ENCODE assay signal across 19 cellular contexts in genomic region chr7:31763548-31763947, GRCh38.
DNase-seq lines count a peak whose midpoint lies in the region; ATAC-seq and TF ChIP-seq lines count a peak whose summit lies in the region.
"Had no signal": no experiment of that assay in that cellular context is flagged by ENCODE, and none has a peak within 500 bp of the region (broad histone marks: within the 10 kb centered on the region; RNA-seq: fewer than 3 reads in every experiment).

No MANE protein-coding gene starts in this region.

- H3K27me3 Mint-ChIP-seq in GM23338 (ENCODE audit: insufficient read depth, low read depth, poor library complexity): peaks cover 95% of the 10 kb centered on the region

- H3K4me3 Mint-ChIP-seq in GM23338: no peak overlapping the region
- H3K4me3 Mint-ChIP-seq: dendritic cell treated with granulocyte-macrophage colony-stimulating factor and Interleukin-4, amounts not matched to agents 40 ng/mL and 50 ng/mL, for 4 days; T-helper 2 cell treated with Interferon-gamma antibody and Interleukin-4, amounts not matched to agents 5 μg/mL and 100 μg/mL, for 36 hours had no signal

- ATAC-seq in GM23338 (no peak), upper lobe of left lung (ENCODE audit: low FRiP score in 2 of 2) (no peak), HG03521 (IDR thresholded peaks at IDR 0.05; ENCODE audit: unreplicated experiment) (no peak), GM19351 (IDR thresholded peaks at IDR 0.05; ENCODE audit: unreplicated experiment) (no peak), left lung (no peak)

- H3K9me3 Mint-ChIP-seq in GM23338: no peaks in the 10 kb centered on the region
- H3K9me3 Mint-ChIP-seq: dendritic cell treated with granulocyte-macrophage colony-stimulating factor and Interleukin-4, amounts not matched to agents 40 ng/mL and 50 ng/mL, for 4 days; T-helper 2 cell treated with Interferon-gamma antibody and Interleukin-4, amounts not matched to agents 5 μg/mL and 100 μg/mL, for 36 hours had no signal

- DNase-seq in AG04449 (ENCODE audit: low read depth, low spot score) (no peak), GM23338 (ENCODE audit: low spot score) (peak; percentile 52), SK-MEL-5 (ENCODE audit: low read depth, low spot score) (peak; percentile 46), fibroblast of the aortic adventitia (ENCODE audit: low read depth) (no peak), upper lobe of left lung (no peak), left lung (no peak)
- DNase-seq: activated CD4-positive, alpha-beta T cell treated with anti-CD3 and anti-CD28 coated beads, Interleukin-2, amount 50 U/mL, for 1 hour; activated T-cell treated with anti-CD3 and anti-CD28 coated beads, Interleukin-2, amount 50 U/mL, for 48 hours; adrenal gland; DMS153; KG1; NCI-H1930; NCI-H526 had no signal

- H3K9me2 ChIP-seq in GM23338 (ENCODE audit: insufficient read depth): no peaks in the 10 kb centered on the region

- no peak for TF ChIP-seq POLR2A in upper lobe of left lung (IDR thresholded peaks at IDR 0.05)

- no peak overlapping the region for H2AFZ ChIP-seq in GM23338
- H2AFZ ChIP-seq: parathyroid adenoma had no signal

- peaks cover 9% of the 10 kb centered on the region for H4K20me1 ChIP-seq in GM23338 (replicated peaks; ENCODE audit: insufficient read depth)

- H3K9me3 ChIP-seq in upper lobe of left lung (no peaks in the 10 kb centered on the region), left lung (no peaks in the 10 kb centered on the region)
- H3K9me3 ChIP-seq: adrenal gland, thoracic aorta had no signal

- H3K4me1 ChIP-seq in GM23338 (ENCODE audit: insufficient read depth) (peaks cover 12% of the 10 kb centered on the region), upper lobe of left lung (no peaks in the 10 kb centered on the region), left lung (no peaks in the 10 kb centered on the region)
- H3K4me1 ChIP-seq: adrenal gland, parathyroid adenoma had no signal

- H3K36me3 ChIP-seq in GM23338 (ENCODE audit: insufficient read depth) (no peaks in the 10 kb centered on the region), upper lobe of left lung (no peaks in the 10 kb centered on the region), left lung (no peaks in the 10 kb centered on the region)
- H3K36me3 ChIP-seq: adrenal gland, thoracic aorta had no signal

- H3K27me3 ChIP-seq in GM23338 (ENCODE audit: insufficient read depth): peaks cover 97% of the 10 kb centered on the region
- no peaks in the 10 kb centered on the region for H3K27me3 ChIP-seq in upper lobe of left lung
- H3K27me3 ChIP-seq in left lung: no peaks in the 10 kb centered on the region
- H3K27me3 ChIP-seq: adrenal gland had no signal

- no peaks in the 10 kb centered on the region for H3F3A ChIP-seq in GM23338 (replicated peaks; ENCODE audit: low read depth)

- intact Hi-C loops in left lung (cut with DNase I): no loop called here

- H3K4me2 ChIP-seq in GM23338: no peak overlapping the region

- CTCF ChIA-PET in AG04449 (lab: Yijun Ruan, JAX): interaction anchor here (1.0 to 1.1 kb wide), 2 partner anchors 13 to 438 kb away, joined by 3 to 4 read pairs; no protein-coding TSS in a partner anchor

- WGBS in upper lobe of left lung, 2 donors: 18 to 28% methylated on average over 2 of the region's 2 CpGs

- TF ChIP-seq CTCF in AG04449 (IDR thresholded peaks at IDR 0.05; ENCODE audit: insufficient read depth, low read length, missing control alignments) (peak; percentile 11), GM23338 (conservative IDR thresholded peaks at IDR 0.05; ENCODE audit: low read depth in 2 of 2) (peak; percentile 66 to 85), fibroblast of the aortic adventitia (IDR thresholded peaks at IDR 0.05; ENCODE audit: insufficient read depth, low read length) (peak; percentile 17), upper lobe of left lung (IDR thresholded peaks at IDR 0.05) (no peak), left lung (IDR thresholded peaks at IDR 0.05) (no peak)

- peaks cover 8% of the 10 kb centered on the region; the same call in 2 of the 3 replicates for H3K4me1 Mint-ChIP-seq in GM23338

- H3K27ac ChIP-seq in GM23338 (ENCODE audit: low read depth): no peak overlapping the region
- H3K27ac ChIP-seq in upper lobe of left lung: no peak overlapping the region
- no peak overlapping the region for H3K27ac ChIP-seq in left lung
- H3K27ac ChIP-seq: adrenal gland, parathyroid adenoma, thoracic aorta had no signal

- no peak overlapping the region for H3K27ac Mint-ChIP-seq in GM23338
- H3K27ac Mint-ChIP-seq: dendritic cell treated with granulocyte-macrophage colony-stimulating factor and Interleukin-4, amounts not matched to agents 40 ng/mL and 50 ng/mL, for 4 days; T-helper 2 cell treated with Interferon-gamma antibody and Interleukin-4, amounts not matched to agents 5 μg/mL and 100 μg/mL, for 36 hours had no signal

- H3K79me2 ChIP-seq in GM23338 (replicated peaks; ENCODE audit: insufficient read depth): no peaks in the 10 kb centered on the region
- H3K79me2 ChIP-seq: parathyroid adenoma had no signal

- in situ Hi-C loops in SK-MEL-5 (cut with HindIII; ENCODE audit: low pct_unique_long_range_greater_than_20kb, low sequenced_read_pairs): no loop called here

- TF ChIP-seq EP300 in upper lobe of left lung (IDR thresholded peaks at IDR 0.05): no peak

- H3K4me3 ChIP-seq in AG04449 (ENCODE audit: low read depth, low read length) (no peak overlapping the region), GM23338 (no peak overlapping the region), fibroblast of the aortic adventitia (ENCODE audit: low read depth, low read length) (no peak overlapping the region), upper lobe of left lung (no peak overlapping the region), left lung (no peak overlapping the region)
- H3K4me3 ChIP-seq: adrenal gland, thoracic aorta had no signal

- POLR2A ChIA-PET in AG04449 (lab: Yijun Ruan, JAX): no interaction called here

- no peaks in the 10 kb centered on the region for H3K36me3 Mint-ChIP-seq in GM23338 (ENCODE audit: low read depth)

TF ChIP-seq in GM23338, 12 proteins besides CTCF, POLR2A, EP300 and RAD21:
- TF ChIP-seq CREB1 (CRISPR knock-in tag; IDR thresholded peaks at IDR 0.05; ENCODE audit: low read depth) (no peak), NANOG (IDR thresholded peaks at IDR 0.05; ENCODE audit: borderline replicate concordance) (no peak), EZH2phosphoT487 (IDR thresholded peaks at IDR 0.05; ENCODE audit: unreplicated experiment) (no peak), EZH2 (IDR thresholded peaks at IDR 0.05; ENCODE audit: low read depth, unreplicated experiment) (no peak), ZNF114 (CRISPR knock-in tag; IDR thresholded peaks at IDR 0.05) (no peak)

Comparison
In these comparisons a context has a peak if more than half of its experiments do, and no peak if none do; other contexts are left out.
1. DNase-seq: peak in GM23338 (single experiment) and SK-MEL-5 (single experiment); none in AG04449 (single experiment), fibroblast of the aortic adventitia (single experiment), upper lobe of left lung (0 of 2) and left lung (0 of 2).
2. CTCF ChIP-seq: peak in AG04449 (single experiment), GM23338 (2 of 2) and fibroblast of the aortic adventitia (single experiment); none in upper lobe of left lung (0 of 6) and left lung (0 of 2).